Comparison of ENCODE assay signal across 9 cellular contexts in the genomic region with DNA sequence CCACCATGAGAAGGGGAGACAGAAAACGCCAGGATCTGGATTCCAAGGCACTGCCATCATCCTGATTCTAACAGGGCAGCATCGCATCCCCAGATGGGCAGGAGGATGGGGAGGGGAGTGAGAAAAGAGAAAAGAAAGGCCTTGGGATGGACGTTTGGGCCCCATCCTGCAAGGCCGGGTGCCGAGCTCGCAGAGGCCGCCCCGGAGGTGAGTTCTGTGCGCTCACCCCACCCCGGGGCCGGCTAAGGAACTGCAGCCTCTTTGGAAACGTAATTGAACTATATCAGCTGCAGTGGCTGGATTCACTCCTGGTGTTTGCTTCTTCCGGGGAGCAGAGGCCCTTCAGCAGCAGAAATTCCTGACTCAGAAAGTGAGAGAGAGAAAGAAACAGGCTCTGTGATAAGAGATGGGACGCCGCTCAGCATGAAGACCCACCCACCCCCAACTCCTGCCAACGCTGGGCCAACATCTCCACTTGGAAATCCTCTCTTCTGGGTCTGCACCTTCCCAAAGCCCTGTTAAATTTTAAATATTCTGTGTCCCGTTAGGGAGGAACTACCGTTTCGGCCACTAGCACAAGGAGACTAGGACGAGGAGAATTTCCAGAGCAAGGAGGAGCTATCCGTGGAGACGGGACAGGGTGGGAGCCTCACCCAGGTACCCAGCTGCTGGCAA. TPM values are rescaled to one million over a fixed set of nuclear protein-coding genes. Genes with fewer than 3 reads are reported as not detected.
DNase-seq lines count a peak whose midpoint lies in the region; ATAC-seq and TF ChIP-seq lines count a peak whose summit lies in the region.
"Had no signal": no experiment of that assay in that cellular context is flagged by ENCODE, and none has a peak within 500 bp of the region (broad histone marks: within the 10 kb centered on the region; RNA-seq: fewer than 3 reads in every experiment).

No MANE protein-coding gene starts in this region.

- H3K9me3 ChIP-seq in OCI-LY1 (ENCODE audit: low read length) (no peaks in the 10 kb centered on the region), neutrophil (no peaks in the 10 kb centered on the region), testis (no peaks in the 10 kb centered on the region)

- peaks cover 25% of the 10 kb centered on the region for H3K27me3 Mint-ChIP-seq in activated T-cell treated with anti-CD3 and anti-CD28 coated beads, Interleukin-2, amount 50 U/mL, for 4 hours (ENCODE audit: low read depth)

- H3K4me3 Mint-ChIP-seq in activated T-cell treated with anti-CD3 and anti-CD28 coated beads, Interleukin-2, amount 50 U/mL, for 4 hours: no peak overlapping the region
- H3K4me3 Mint-ChIP-seq: activated naive CD8-positive, alpha-beta T cell had no signal

- DNase-seq in Caki2 (ENCODE audit: low read depth): peak; percentile 46
- DNase-seq in activated T-cell treated with anti-CD3 and anti-CD28 coated beads, Interleukin-2, amount 50 U/mL, for 4 hours: peak; percentile 43
- DNase-seq in fibroblast of the aortic adventitia (ENCODE audit: low read depth): peak; percentile 65
- DNase-seq in testis: peak; percentile 75

- H3K36me3 Mint-ChIP-seq in activated T-cell treated with anti-CD3 and anti-CD28 coated beads, Interleukin-2, amount 50 U/mL, for 4 hours (ENCODE audit: insufficient read depth): no peaks in the 10 kb centered on the region
- H3K36me3 Mint-ChIP-seq: activated naive CD8-positive, alpha-beta T cell had no signal

- no peak overlapping the region for H2AFZ ChIP-seq in OCI-LY1 (ENCODE audit: low read length)

- TF ChIP-seq POLR2A in testis (IDR thresholded peaks at IDR 0.05): no peak

- H3K4me3 ChIP-seq in OCI-LY1 (ENCODE audit: low read depth, low read length, poor library complexity, severe bottlenecking) (no peak overlapping the region), fibroblast of the aortic adventitia (ENCODE audit: low read depth, low read length) (no peak overlapping the region), neutrophil (ENCODE audit: low read depth in 1 of 2, low read length in 1 of 2) (no peak overlapping the region), testis (no peak overlapping the region)

- H3K4me2 ChIP-seq in OCI-LY1 (ENCODE audit: low read length): no peak overlapping the region

- no peak overlapping the region for H3K27ac ChIP-seq in OCI-LY1 (ENCODE audit: low read depth, low read length, poor library complexity, severe bottlenecking)
- H3K27ac ChIP-seq in neutrophil: no peak overlapping the region
- no peak overlapping the region for H3K27ac ChIP-seq in testis

- WGBS in testis, 2 donors: 27 to 29% methylated on average over 22 of the region's 22 CpGs

- H3K9me3 Mint-ChIP-seq in activated T-cell treated with anti-CD3 and anti-CD28 coated beads, Interleukin-2, amount 50 U/mL, for 4 hours: no peaks in the 10 kb centered on the region

- H3K27me3 ChIP-seq in OCI-LY1 (ENCODE audit: insufficient read depth, low read length) (peaks cover 5% of the 10 kb centered on the region; the same call in 1 of the 2 replicates), neutrophil (peaks cover 20% of the 10 kb centered on the region), testis (no peaks in the 10 kb centered on the region)

- no peak overlapping the region for H3K9ac ChIP-seq in OCI-LY1 (ENCODE audit: low read length)

- peak; percentile 71 for ATAC-seq in GM19463 (IDR thresholded peaks at IDR 0.05; ENCODE audit: unreplicated experiment)
- peak; percentile 60 for ATAC-seq in HG03558 (IDR thresholded peaks at IDR 0.05; ENCODE audit: extremely low read depth, unreplicated experiment)
- ATAC-seq in activated T-cell treated with anti-CD3 and anti-CD28 coated beads, Interleukin-2, amount 50 U/mL, for 4 hours: peak; percentile 90 to 91

- no peaks in the 10 kb centered on the region for H3K9me2 ChIP-seq in OCI-LY1 (ENCODE audit: low read depth, low read length)

- in situ Hi-C loops in Caki2 (cut with HindIII; ENCODE audit: low pct_unique_long_range_greater_than_20kb, low sequenced_read_pairs): no loop called here

- no peaks in the 10 kb centered on the region for H3K36me3 ChIP-seq in OCI-LY1 (ENCODE audit: insufficient read depth, low read length)
- H3K36me3 ChIP-seq in neutrophil: no peaks in the 10 kb centered on the region
- H3K36me3 ChIP-seq in testis (ENCODE audit: low read depth, missing control alignments): no peaks in the 10 kb centered on the region

- H3K4me1 Mint-ChIP-seq in activated T-cell treated with anti-CD3 and anti-CD28 coated beads, Interleukin-2, amount 50 U/mL, for 4 hours (ENCODE audit: low read depth): peaks cover 14% of the 10 kb centered on the region

- no peaks in the 10 kb centered on the region for H4K20me1 ChIP-seq in OCI-LY1 (ENCODE audit: insufficient read depth, low read length)

- no peaks in the 10 kb centered on the region for H3F3A ChIP-seq in OCI-LY1 (ENCODE audit: insufficient read depth, low read length)

- H3K4me1 ChIP-seq in OCI-LY1 (ENCODE audit: insufficient read depth, low read length, severe bottlenecking) (peaks cover 7% of the 10 kb centered on the region), neutrophil (ENCODE audit: control insufficient read depth in 1 of 2, insufficient read depth in 1 of 2, low read depth in 1 of 2, low read length in 1 of 2) (peaks cover 16 to 20% of the 10 kb centered on the region in 2 experiments), testis (peaks cover 6% of the 10 kb centered on the region)

- intact Hi-C loops in testis (cut with DNase I; ENCODE audit: low total_unique reads): no loop called here

- peak; percentile 84 for TF ChIP-seq CTCF in OCI-LY1 (IDR thresholded peaks at IDR 0.05; ENCODE audit: low read length)
- peak; percentile 89 for TF ChIP-seq CTCF in fibroblast of the aortic adventitia (IDR thresholded peaks at IDR 0.05; ENCODE audit: insufficient read depth, low read length)
- peak; percentile 71 for TF ChIP-seq CTCF in neutrophil (IDR thresholded peaks at IDR 0.05)
- peak; percentile 43 to 78 (median 70) for TF ChIP-seq CTCF in testis (IDR thresholded peaks at IDR 0.05)

- H3K79me2 ChIP-seq in OCI-LY1 (ENCODE audit: insufficient read depth, low read length): no peaks in the 10 kb centered on the region

RNA-seq across cellular contexts. Expression of a gene that starts 8.5 kb away (rescaled TPM):
- total RNA-seq in Caki2 (2014; rRNA removed; shearing (Covaris generic); ENCODE audit: low replicate concordance): not detected in 2 replicates
- under 1 TPM in 2 of 3 donors, not detected in 1; 0.10 to 0.35 TPM for total RNA-seq in activated T-cell treated with anti-CD3 and anti-CD28 coated beads, Interleukin-2, amount 50 U/mL, for 4 hours
- total RNA-seq in fibroblast of the aortic adventitia (ENCODE audit: low replicate concordance): 2.9 TPM in 1 of 2 replicates, not detected in the other
- under 1 TPM; 0.25 to 0.31 TPM for total RNA-seq in testis
- 0.29 TPM for polyA plus RNA-seq in testis (ENCODE audit: insufficient read depth, low read depth, low replicate concordance)

RNA-seq across cellular contexts. Expression of a gene that starts 36.6 kb away (rescaled TPM):
- total RNA-seq in Caki2 (2014; rRNA removed; shearing (Covaris generic); ENCODE audit: low replicate concordance): 19.6 and 20.6 TPM in 2 replicates
- total RNA-seq in activated T-cell treated with anti-CD3 and anti-CD28 coated beads, Interleukin-2, amount 50 U/mL, for 4 hours: 10 to 100 TPM; 26.6 to 31.8 (median 29.0) TPM
- total RNA-seq in fibroblast of the aortic adventitia (ENCODE audit: low replicate concordance) (9.1 and 28.1 TPM in 2 replicates), testis (10 to 100 TPM; 56.3 to 58.3 TPM)
- 61.8 TPM for polyA plus RNA-seq in testis (ENCODE audit: insufficient read depth, low read depth, low replicate concordance)
